ENCODE assay signal across 26 cellular contexts in the genomic region with DNA sequence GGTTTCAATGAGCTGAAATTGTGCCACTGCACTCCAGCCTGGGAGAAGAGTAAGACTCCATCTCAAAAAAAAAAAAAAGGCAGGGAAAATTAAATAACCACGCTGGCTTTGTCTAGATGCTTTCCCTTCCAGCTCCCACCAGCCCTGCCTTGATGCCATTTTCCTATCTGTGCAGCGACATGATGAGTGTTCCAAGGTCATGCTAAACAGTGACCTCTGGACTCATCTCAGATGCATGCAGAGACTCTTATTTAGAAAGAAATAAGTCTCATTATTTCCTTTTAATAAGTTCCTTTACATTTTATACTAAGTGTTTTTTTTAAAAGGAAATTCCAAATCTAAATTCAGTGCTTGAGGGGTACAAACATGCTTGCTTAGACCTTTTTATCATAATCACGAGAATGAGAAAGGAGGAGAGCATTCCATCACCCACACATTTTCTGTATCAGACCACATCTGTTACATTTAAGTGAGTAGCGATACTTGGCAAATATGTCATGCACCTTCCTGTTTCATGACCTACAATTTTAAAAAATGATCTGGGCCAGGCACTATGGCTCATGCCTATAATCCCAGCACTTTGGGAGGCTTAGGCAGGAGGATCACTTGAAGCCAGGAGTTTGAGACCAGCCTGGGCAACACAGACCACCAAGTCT.
"Had no signal": no experiment of that assay in that cellular context is flagged by ENCODE, and none has a peak within 500 bp of the region (broad histone marks: within the 10 kb centered on the region; RNA-seq: fewer than 3 reads in every experiment).

No MANE protein-coding gene starts in this region.

- H3K4me3 ChIP-seq: heart right ventricle, ovary, sigmoid colon, smooth muscle cell, testis, uterus had no signal

- H3K4me3 Mint-ChIP-seq: activated naive CD8-positive, alpha-beta T cell treated with anti-CD3 and anti-CD28 coated beads, Interleukin-2, amount 10 ng/mL, durations not matched to agents 7 days and 5 days; dendritic cell treated with granulocyte-macrophage colony-stimulating factor and Interleukin-4, amounts not matched to agents 40 ng/mL and 50 ng/mL, for 4 days; endodermal cell; memory B cell; naive thymus-derived CD4-positive, alpha-beta T cell; type B pancreatic cell; WTC11 had no signal

- H3K36me3 Mint-ChIP-seq: activated naive CD8-positive, alpha-beta T cell treated with anti-CD3 and anti-CD28 coated beads, Interleukin-2, amount 10 ng/mL, durations not matched to agents 7 days and 5 days; naive thymus-derived CD4-positive, alpha-beta T cell; type B pancreatic cell; WTC11 had no signal

- DNase-seq: activated CD8-positive, alpha-beta memory T cell treated with anti-CD3 and anti-CD28 coated beads for 24 hours; activated naive CD4-positive, alpha-beta T cell; activated naive CD8-positive, alpha-beta T cell treated with anti-CD3 and anti-CD28 coated beads, Interleukin-2, amount 10 ng/mL, durations not matched to agents 7 days and 5 days; activated T-cell treated with anti-CD3 and anti-CD28 coated beads, Interleukin-2, amount 50 U/mL, for 1 hour; amniotic stem cell; central memory CD4-positive, alpha-beta T cell; endodermal cell; foreskin melanocyte; heart right ventricle; midbrain; naive thymus-derived CD4-positive, alpha-beta T cell; ovary; sigmoid colon; stimulated activated CD4-positive, alpha-beta T cell treated with anti-CD3 and anti-CD28 coated beads, Interleukin-1b, Interleukin-23, amount 100 ng/mL, for 48 hours; stimulated activated CD4-positive, alpha-beta T cell treated with anti-CD3 and anti-CD28 coated beads, Interleukin-4, amount 100 ng/mL, for 4 hours; stimulated activated naive CD4-positive, alpha-beta T cell; T-helper 2 cell; testis; uterus had no signal

- ATAC-seq: esophagus mucosa; heart right ventricle; naive thymus-derived CD4-positive, alpha-beta T cell; WTC11 had no signal

- H3K27me3 Mint-ChIP-seq: dendritic cell treated with granulocyte-macrophage colony-stimulating factor and Interleukin-4, amounts not matched to agents 40 ng/mL and 50 ng/mL, for 4 days; progenitor cell of endocrine pancreas; type B pancreatic cell had no signal

- H3K27ac Mint-ChIP-seq: activated naive CD8-positive, alpha-beta T cell treated with anti-CD3 and anti-CD28 coated beads, Interleukin-2, amount 10 ng/mL, durations not matched to agents 7 days and 5 days; dendritic cell treated with granulocyte-macrophage colony-stimulating factor and Interleukin-4, amounts not matched to agents 40 ng/mL and 50 ng/mL, for 4 days; endodermal cell; memory B cell; WTC11 had no signal

- H3K4me1 Mint-ChIP-seq: activated naive CD8-positive, alpha-beta T cell treated with anti-CD3 and anti-CD28 coated beads, Interleukin-2, amount 10 ng/mL, durations not matched to agents 7 days and 5 days; memory B cell had no signal

- H3K9me3 Mint-ChIP-seq: dendritic cell treated with granulocyte-macrophage colony-stimulating factor and Interleukin-4, amounts not matched to agents 40 ng/mL and 50 ng/mL, for 4 days; endodermal cell; memory B cell; naive thymus-derived CD4-positive, alpha-beta T cell; type B pancreatic cell; WTC11 had no signal
